ENCODE assay signal across 1 cellular context in the genomic region with DNA sequence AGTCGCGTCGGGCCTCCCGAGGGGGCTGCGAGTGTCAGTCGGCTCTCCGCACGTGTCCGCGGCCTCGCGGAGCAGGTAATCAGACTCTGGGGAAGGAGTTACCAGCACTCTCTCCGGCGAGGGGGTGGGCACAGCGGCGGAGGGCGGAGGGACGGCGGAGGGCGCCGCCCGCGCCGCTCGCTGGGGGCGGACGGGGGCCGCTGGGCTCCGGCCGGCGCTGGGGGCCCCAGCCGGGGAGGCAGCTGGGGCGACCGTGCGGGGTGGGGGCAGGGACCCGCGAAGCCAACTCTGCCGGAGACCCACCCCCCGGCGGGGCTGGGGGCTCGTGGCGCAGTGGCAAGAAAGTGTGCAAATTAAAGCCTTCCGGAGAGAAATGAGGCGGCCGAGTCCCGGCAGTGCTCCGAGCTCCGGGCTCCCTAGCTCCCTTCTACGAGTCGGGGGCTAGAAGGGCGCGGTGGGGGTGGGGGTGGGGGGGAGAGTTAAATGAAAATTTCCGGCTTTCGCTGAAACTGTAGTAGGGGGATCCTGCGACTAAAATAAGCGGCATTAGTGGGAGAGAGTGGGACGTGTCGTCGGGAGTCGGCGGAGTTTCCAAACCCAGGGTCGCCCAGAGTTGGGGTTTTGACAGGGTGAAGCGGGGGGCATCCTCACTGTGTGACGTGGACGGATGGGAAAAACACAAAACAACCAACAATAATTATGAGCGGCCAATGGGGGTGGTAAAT.
TF ChIP-seq lines count a peak whose summit lies in the region.

TSS of gene CDK6 (minus strand) at position 85 of the 725 bp plus-strand sequence. CDS start 3,250 bp downstream, outside the sequence.

TF ChIP-seq in HEK293, 187 proteins besides CTCF, POLR2A, EP300 and RAD21 (continued from another document):
- TF ChIP-seq, protein P1, sequence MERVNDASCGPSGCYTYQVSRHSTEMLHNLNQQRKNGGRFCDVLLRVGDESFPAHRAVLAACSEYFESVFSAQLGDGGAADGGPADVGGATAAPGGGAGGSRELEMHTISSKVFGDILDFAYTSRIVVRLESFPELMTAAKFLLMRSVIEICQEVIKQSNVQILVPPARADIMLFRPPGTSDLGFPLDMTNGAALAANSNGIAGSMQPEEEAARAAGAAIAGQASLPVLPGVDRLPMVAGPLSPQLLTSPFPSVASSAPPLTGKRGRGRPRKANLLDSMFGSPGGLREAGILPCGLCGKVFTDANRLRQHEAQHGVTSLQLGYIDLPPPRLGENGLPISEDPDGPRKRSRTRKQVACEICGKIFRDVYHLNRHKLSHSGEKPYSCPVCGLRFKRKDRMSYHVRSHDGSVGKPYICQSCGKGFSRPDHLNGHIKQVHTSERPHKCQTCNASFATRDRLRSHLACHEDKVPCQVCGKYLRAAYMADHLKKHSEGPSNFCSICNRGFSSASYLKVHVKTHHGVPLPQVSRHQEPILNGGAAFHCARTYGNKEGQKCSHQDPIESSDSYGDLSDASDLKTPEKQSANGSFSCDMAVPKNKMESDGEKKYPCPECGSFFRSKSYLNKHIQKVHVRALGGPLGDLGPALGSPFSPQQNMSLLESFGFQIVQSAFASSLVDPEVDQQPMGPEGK (tag by site-specific recombination; IDR thresholded peaks at IDR 0.05) = peak; percentile 37
- TF ChIP-seq ZNF335 (tag by site-specific recombination; conservative IDR thresholded peaks at IDR 0.05) (peak; percentile 78), ZNF341 (tag by site-specific recombination; IDR thresholded peaks at IDR 0.05; ENCODE audit: low read depth) (peak; percentile 35; the same call in 1 of the 2 replicates), GLIS1 (tag by site-specific recombination; IDR thresholded peaks at IDR 0.05) (peak; percentile 44), ZNF16 (tag by site-specific recombination; IDR thresholded peaks at IDR 0.05; ENCODE audit: low read depth) (no peak), ZNF211 (tag by site-specific recombination; IDR thresholded peaks at IDR 0.05; ENCODE audit: low read depth) (no peak), ZBTB8A (tag by site-specific recombination; IDR thresholded peaks at IDR 0.05) (no peak; the same call in 1 of the 2 replicates)
